ENCODE assay signal across 24 cellular contexts in genomic region chr5:96252596-96252995, GRCh38.
"Had no signal": no experiment of that assay in that cellular context is flagged by ENCODE, and none has a peak within 500 bp of the region (broad histone marks: within the 10 kb centered on the region; RNA-seq: fewer than 3 reads in every experiment).

No MANE protein-coding gene starts in this region.

- FAIRE-seq: endometrium, frontal cortex had no signal

- H3K79me2 ChIP-seq: hepatocyte had no signal

- H3K27me3 ChIP-seq: body of pancreas, cardiac muscle cell, hepatocyte, right atrium auricular region, thyroid gland had no signal

- H2AFZ ChIP-seq: hepatocyte had no signal

- H3K9me3 ChIP-seq: body of pancreas, right atrium auricular region, thyroid gland had no signal

- H3K4me2 ChIP-seq: hepatocyte had no signal

- H3K27ac ChIP-seq: cardiac muscle cell, hepatocyte, left ventricle myocardium inferior, right atrium auricular region, skin epidermis, thyroid gland, VCaP had no signal

- H3K36me3 ChIP-seq: cardiac muscle cell, left ventricle myocardium inferior, right atrium auricular region, thyroid gland had no signal

- ATAC-seq: activated CD4-positive, CD25-positive, alpha-beta regulatory T cell treated with anti-CD3 and anti-CD28 coated beads, Interleukin-2, amount 50 U/mL, for 24 hours; activated CD8-positive, alpha-beta memory T cell treated with anti-CD3 and anti-CD28 coated beads, Interleukin-2, amount 10 ng/mL, durations not matched to agents 7 days and 5 days; activated CD8-positive, alpha-beta T cell treated with anti-CD3 and anti-CD28 coated beads for 36 hours; natural killer cell treated with Interleukin-12 subunit alpha and Interleukin-12 subunit beta and Interleukin-15 and Interleukin-18, amount 100 ng/mL, for 72 hours had no signal

- DNase-seq: activated CD4-positive, alpha-beta T cell treated with anti-CD3 and anti-CD28 coated beads, Interleukin-2, amount 10 ng/mL, durations not matched to agents 24 days and 14 days; activated CD8-positive, alpha-beta memory T cell treated with anti-CD3 and anti-CD28 coated beads, Interleukin-2, amount 10 ng/mL, durations not matched to agents 7 days and 5 days; activated CD8-positive, alpha-beta T cell treated with anti-CD3 and anti-CD28 coated beads for 36 hours; activated gamma-delta T cell; activated T-cell treated with anti-CD3 and anti-CD28 coated beads for 4 hours; anterior cingulate cortex; cortex of kidney; glutamatergic neuron; immature natural killer cell; kidney glomerular epithelial cell; left ventricle myocardium inferior; stimulated activated CD4-positive, alpha-beta T cell treated with anti-CD3 and anti-CD28 coated beads, Interleukin-1b, Interleukin-23, amount 100 ng/mL, for 48 hours; substantia nigra; thyroid gland had no signal

- H3K4me3 ChIP-seq: body of pancreas, cardiac muscle cell, hepatocyte, left ventricle myocardium inferior, right atrium auricular region, skin epidermis, thyroid gland had no signal
